9 cellular contexts compared by ENCODE assay signal in genomic region chr6:11258260-11259237, GRCh38. TPM values are rescaled to one million over a fixed set of nuclear protein-coding genes. Genes with fewer than 3 reads are reported as not detected.
A peak's percentile ranks its signal among the peaks of the same experiment; 100 is the strongest.
DNase-seq lines count a peak whose midpoint lies in the region; ATAC-seq, FAIRE-seq and TF ChIP-seq lines count a peak whose summit lies in the region.
"Had no signal": no experiment of that assay in that cellular context is flagged by ENCODE, and none has a peak within 500 bp of the region (broad histone marks: within the 10 kb centered on the region; RNA-seq: fewer than 3 reads in every experiment).

No MANE protein-coding gene starts in this region.

- no peaks in the 10 kb centered on the region for H3K23me2 ChIP-seq in H9 (ENCODE audit: insufficient read length, low read depth, low read length, poor library complexity, severe bottlenecking)

- ATAC-seq in HG03439 (IDR thresholded peaks at IDR 0.05; ENCODE audit: unreplicated experiment) (peak; percentile 44), GM18873 (IDR thresholded peaks at IDR 0.05; ENCODE audit: low FRiP score, unreplicated experiment) (no peak)
- ATAC-seq in stimulated activated naive B cell treated with anti-CD40 and anti-IgM and Interleukin-4, amounts not matched to agents 10 μg/mL and 1 μg/mL and 100 μg/mL, for 72 hours (replicated peaks) = peak; percentile 39 to 73

- WGBS in H9 (ENCODE audit: extremely low coverage, insufficient read length, low lambda C conversion rate) = no CpG with 5 or more reads among the region's 2 CpGs

- DNase-seq in activated CD4-positive, alpha-beta T cell treated with anti-CD3 and anti-CD28 coated beads for 4 hours = peak; percentile 18 to 27
- DNase-seq in activated CD4-positive, alpha-beta T cell treated with anti-CD3 and anti-CD28 coated beads for 1 hour = no peak
- peak; percentile 62 for DNase-seq in astrocyte (ENCODE audit: low read depth)
- no peak for DNase-seq in stimulated activated naive B cell treated with anti-CD40 and anti-IgM and Interleukin-4, amounts not matched to agents 10 μg/mL and 1 μg/mL and 100 μg/mL, for 72 hours
- DNase-seq in H9 = no peak
- no peak for DNase-seq in COLO829 (ENCODE audit: low spot score)

- no peak overlapping the region for H4K8ac ChIP-seq in H9 (replicated peaks; ENCODE audit: insufficient read length, low read depth, low read length)

- H3K56ac ChIP-seq in H9 (ENCODE audit: insufficient read length, low read depth, low read length) = no peak overlapping the region

- H4K20me1 ChIP-seq in astrocyte (ENCODE audit: insufficient read depth, low read length) (no peaks in the 10 kb centered on the region), H9 (ENCODE audit: control insufficient read depth, insufficient read depth, insufficient read length) (no peaks in the 10 kb centered on the region)

- H3K4me2 ChIP-seq in astrocyte (ENCODE audit: low read length) (peak overlapping the region; percentile 5), H9 (ENCODE audit: insufficient read depth, insufficient read length, low read length) (no peak overlapping the region)

- no peak overlapping the region for H4K5ac ChIP-seq in H9 (ENCODE audit: insufficient read length, low read depth, low read length)

- no peak overlapping the region for H3K4ac ChIP-seq in H9 (ENCODE audit: low read depth, low read length)

- no peak overlapping the region for H2BK12ac ChIP-seq in H9 (ENCODE audit: insufficient read length, low read depth, low read length)

- H3K79me1 ChIP-seq in H9 (ENCODE audit: insufficient read depth, low read depth, low read length, poor library complexity, severe bottlenecking) = no peaks in the 10 kb centered on the region

- H3K27me3 Mint-ChIP-seq in astrocyte (ENCODE audit: low read depth, unreplicated experiment) (peaks cover 3% of the 10 kb centered on the region), H9 (ENCODE audit: low read depth) (no peaks in the 10 kb centered on the region)
- H3K27me3 Mint-ChIP-seq in stimulated activated naive B cell treated with anti-CD40 and anti-IgM and Interleukin-4, amounts not matched to agents 10 μg/mL and 1 μg/mL and 100 μg/mL, for 72 hours = no peaks in the 10 kb centered on the region

- H3K27me3 ChIP-seq in astrocyte (ENCODE audit: insufficient read depth, low read length) = no peaks in the 10 kb centered on the region
- H3K27me3 ChIP-seq in H9 (ENCODE audit: insufficient read depth, low read length) = no peaks in the 10 kb centered on the region

- no peak overlapping the region for H2BK5ac ChIP-seq in H9 (ENCODE audit: insufficient read length, low read length)

- H3T11ph ChIP-seq in H9 (ENCODE audit: low read length) = no peak overlapping the region

- H3K23ac ChIP-seq in H9 (ENCODE audit: insufficient read length, low read depth, low read length) = no peak overlapping the region

- no peak for FAIRE-seq in astrocyte (lab: Jason Lieb, UNC)

- no peak overlapping the region for H2BK120ac ChIP-seq in H9 (ENCODE audit: low read depth, low read length, poor library complexity, severe bottlenecking)

- H3K4me3 ChIP-seq in astrocyte (ENCODE audit: insufficient read depth, low read depth, low read length) = no peak overlapping the region
- H3K4me3 ChIP-seq: thoracic aorta had no signal

- no peak overlapping the region for H4K91ac ChIP-seq in H9 (ENCODE audit: insufficient read length, low read depth, low read length)

- H3K4me1 ChIP-seq in astrocyte (ENCODE audit: insufficient read depth, low read length) = peaks cover 22% of the 10 kb centered on the region
- H3K4me1 ChIP-seq in H9 (ENCODE audit: insufficient read depth, low read length) = no peaks in the 10 kb centered on the region

- peaks cover 23% of the 10 kb centered on the region for H3K4me1 Mint-ChIP-seq in astrocyte (ENCODE audit: low read depth, unreplicated experiment)
- peaks cover 21 to 36% of the 10 kb centered on the region in 2 donors for H3K4me1 Mint-ChIP-seq in stimulated activated naive B cell treated with anti-CD40 and anti-IgM and Interleukin-4, amounts not matched to agents 10 μg/mL and 1 μg/mL and 100 μg/mL, for 72 hours
- H3K4me1 Mint-ChIP-seq in H9 = peaks cover 6 to 11% of the 10 kb centered on the region in 2 experiments

- H3K4me3 Mint-ChIP-seq in astrocyte (ENCODE audit: unreplicated experiment) (no peak overlapping the region), H9 (no peak overlapping the region)
- no peak overlapping the region for H3K4me3 Mint-ChIP-seq in stimulated activated naive B cell treated with anti-CD40 and anti-IgM and Interleukin-4, amounts not matched to agents 10 μg/mL and 1 μg/mL and 100 μg/mL, for 72 hours

- no peaks in the 10 kb centered on the region for H3K36me3 ChIP-seq in astrocyte (ENCODE audit: insufficient read depth, low read length)
- H3K36me3 ChIP-seq: thoracic aorta had no signal

- no peaks in the 10 kb centered on the region for H3K9me3 ChIP-seq in astrocyte (ENCODE audit: insufficient read depth, low read depth, low read length)
- no peaks in the 10 kb centered on the region for H3K9me3 ChIP-seq in H9 (ENCODE audit: control insufficient read depth, low read depth, low read length)
- H3K9me3 ChIP-seq: thoracic aorta had no signal

- H3K27ac Mint-ChIP-seq in astrocyte (ENCODE audit: unreplicated experiment) (no peak overlapping the region), H9 (no peak overlapping the region)
- peak overlapping the region; percentile 68 for H3K27ac Mint-ChIP-seq in stimulated activated naive B cell treated with anti-CD40 and anti-IgM and Interleukin-4, amounts not matched to agents 10 μg/mL and 1 μg/mL and 100 μg/mL, for 72 hours

- no peak overlapping the region for H3K27ac ChIP-seq in astrocyte (ENCODE audit: low read depth, low read length)
- H3K27ac ChIP-seq in H9 (ENCODE audit: insufficient read length, low read depth, low read length) = no peak overlapping the region
- H3K27ac ChIP-seq: thoracic aorta had no signal

- H3K9me3 Mint-ChIP-seq in astrocyte (ENCODE audit: unreplicated experiment) (peaks cover 2% of the 10 kb centered on the region), H9 (no peaks in the 10 kb centered on the region)
- no peaks in the 10 kb centered on the region for H3K9me3 Mint-ChIP-seq in stimulated activated naive B cell treated with anti-CD40 and anti-IgM and Interleukin-4, amounts not matched to agents 10 μg/mL and 1 μg/mL and 100 μg/mL, for 72 hours

- no peaks in the 10 kb centered on the region for H3K36me3 Mint-ChIP-seq in astrocyte (ENCODE audit: low read depth, unreplicated experiment)
- H3K36me3 Mint-ChIP-seq in stimulated activated naive B cell treated with anti-CD40 and anti-IgM and Interleukin-4, amounts not matched to agents 10 μg/mL and 1 μg/mL and 100 μg/mL, for 72 hours = peaks cover 14 to 26% of the 10 kb centered on the region in 2 donors
- H3K36me3 Mint-ChIP-seq in H9 (ENCODE audit: insufficient read depth in 1 of 3, low read depth in 3 of 3) = no peaks in the 10 kb centered on the region

- no peak overlapping the region for H3K14ac ChIP-seq in H9 (ENCODE audit: insufficient read depth, low read length)

- H2BK20ac ChIP-seq in H9 (ENCODE audit: low read depth, low read length, poor library complexity, severe bottlenecking) = no peak overlapping the region

- H2AFZ ChIP-seq in astrocyte (ENCODE audit: low read depth, low read length) = no peak overlapping the region
- no peak overlapping the region for H2AFZ ChIP-seq in H9 (ENCODE audit: low read length)

- H3K9ac ChIP-seq in astrocyte (ENCODE audit: low read length) = no peak overlapping the region
- H3K9ac ChIP-seq in H9 (ENCODE audit: extremely low read depth, insufficient read length, low read length) = no peak overlapping the region

- H3K79me2 ChIP-seq in astrocyte (ENCODE audit: insufficient read depth, low read length) (no peaks in the 10 kb centered on the region), H9 (ENCODE audit: insufficient read depth, low read length) (no peaks in the 10 kb centered on the region)

- no peak overlapping the region for H2AK5ac ChIP-seq in H9 (ENCODE audit: insufficient read length, low read length)

- no peak overlapping the region for H2BK15ac ChIP-seq in H9 (ENCODE audit: low read depth, low read length)

- TF ChIP-seq CTCF in astrocyte (IDR thresholded peaks at IDR 0.05; ENCODE audit: insufficient read depth, low read depth, low read length) (no peak), H9 (conservative IDR thresholded peaks at IDR 0.05) (no peak)

- no peak overlapping the region for H3K18ac ChIP-seq in H9 (ENCODE audit: insufficient read length, low read depth, low read length)

RNA-seq across cellular contexts. Expression of gene NEDD9, which starts 26.1 kb away (rescaled TPM):
- total RNA-seq in astrocyte (37.3 and 39.6 TPM in 2 replicates), H9 (2021) (5.5 and 5.8 TPM in 2 replicates)

Comparison
In these comparisons a context has a peak if more than half of its experiments do, and no peak if none do; other contexts are left out.
1. DNase-seq: peak in activated CD4-positive, alpha-beta T cell treated with anti-CD3 and anti-CD28 coated beads for 4 hours (2 of 2) and astrocyte (single experiment); none in activated CD4-positive, alpha-beta T cell treated with anti-CD3 and anti-CD28 coated beads for 1 hour (single experiment), stimulated activated naive B cell treated with anti-CD40 and anti-IgM and Interleukin-4, amounts not matched to agents 10 μg/mL and 1 μg/mL and 100 μg/mL, for 72 hours (single experiment), H9 (single experiment) and COLO829 (single experiment).